10 cellular contexts compared by ENCODE assay signal in genomic region chr11:66266378-66267038, GRCh38. TPM values are rescaled to one million over a fixed set of nuclear protein-coding genes. Genes with fewer than 3 reads are reported as not detected.
A peak's percentile ranks its signal among the peaks of the same experiment; 100 is the strongest.
DNase-seq lines count a peak whose midpoint lies in the region; ATAC-seq, FAIRE-seq and TF ChIP-seq lines count a peak whose summit lies in the region.
"Had no signal": no experiment of that assay in that cellular context is flagged by ENCODE, and none has a peak within 500 bp of the region (broad histone marks: within the 10 kb centered on the region; RNA-seq: fewer than 3 reads in every experiment).

No MANE protein-coding gene starts in this region.

- H3K4me3 ChIP-seq in WI38 (ENCODE audit: low read depth, low read length), result peak overlapping the region; percentile 98
- H3K4me3 ChIP-seq in fibroblast of villous mesenchyme (ENCODE audit: low read depth, low read length), result peak overlapping the region; percentile 99
- H3K4me3 ChIP-seq in skeletal muscle tissue (ENCODE audit: low read length in 3 of 3), result peak overlapping the region; percentile 73 to 86 (median 85)

- peak overlapping the region; percentile 70 to 77 (median 75) for H3K9ac ChIP-seq in skeletal muscle tissue (ENCODE audit: low read depth in 1 of 3, low read length in 3 of 3)

- TF ChIP-seq POLR2A in H54 (IDR thresholded peaks at IDR 0.05; ENCODE audit: low read depth, low read length), result 0 out of 2 replicates have a peak, but pooled peaks have one; percentile 14

- no peak for DNase-seq in H54 (ENCODE audit: insufficient read length, low spot score)
- no peak for DNase-seq in fibroblast of villous mesenchyme (ENCODE audit: low read depth)
- no peak for DNase-seq in anterior cingulate cortex (lab: John Stamatoyannopoulos, UW)
- DNase-seq in stimulated activated CD4-positive, alpha-beta T cell treated with anti-CD3 and anti-CD28 coated beads, Interleukin-4, amount 100 ng/mL, for 4 hours, result no peak
- DNase-seq: NCI-H2171 treated with DMSO at 0.1 percent for 48 hours had no signal

- no peaks in the 10 kb centered on the region for H3K27me3 ChIP-seq in skeletal muscle tissue (ENCODE audit: control insufficient read depth in 3 of 3, insufficient read depth in 3 of 3, low read length in 3 of 3)

- peaks cover 21 to 39% (median 30%) of the 10 kb centered on the region in 3 donors for H3K4me1 ChIP-seq in skeletal muscle tissue (ENCODE audit: control insufficient read depth in 3 of 3, insufficient read depth in 3 of 3, low read length in 3 of 3)

- no peak for TF ChIP-seq CTCF in WI38 (IDR thresholded peaks at IDR 0.05; ENCODE audit: low read depth, low read length)
- TF ChIP-seq CTCF in fibroblast of villous mesenchyme (IDR thresholded peaks at IDR 0.05; ENCODE audit: insufficient read depth, low read depth, low read length), result no peak

- no peak for ATAC-seq in GM21619 (IDR thresholded peaks at IDR 0.05; ENCODE audit: unreplicated experiment)
- no peak for ATAC-seq in GM21737 (IDR thresholded peaks at IDR 0.05; ENCODE audit: unreplicated experiment)

- H3K9me3 ChIP-seq in skeletal muscle tissue (ENCODE audit: control insufficient read depth in 3 of 3, low read length in 3 of 3), result no peaks in the 10 kb centered on the region

- no peak for FAIRE-seq in H54 (lab: Jason Lieb, UNC)

- peaks cover 24 to 36% (median 31%) of the 10 kb centered on the region in 3 donors for H3K36me3 ChIP-seq in skeletal muscle tissue (ENCODE audit: control insufficient read depth in 3 of 3, insufficient read depth in 3 of 3, low read length in 3 of 3)

- H3K27ac ChIP-seq in skeletal muscle tissue (ENCODE audit: low read depth, low read length), result peak overlapping the region; percentile 65

RNA-seq across cellular contexts. Expression of gene RAB1B, which starts 1.9 kb away (rescaled TPM):
- 88.9 and 89.5 TPM in 2 replicates for total RNA-seq in fibroblast of villous mesenchyme
- total RNA-seq in skeletal muscle tissue, result 33.9 TPM

RNA-seq across cellular contexts. Expression of gene KLC2, which starts 9.0 kb away (rescaled TPM):
- 18.7 and 24.6 TPM in 2 replicates for total RNA-seq in fibroblast of villous mesenchyme
- 9.9 TPM for total RNA-seq in skeletal muscle tissue

RNA-seq across cellular contexts. Expression of gene CNIH2, which starts 11.5 kb away (rescaled TPM):
- total RNA-seq in fibroblast of villous mesenchyme (0.43 and 0.64 TPM in 2 replicates), skeletal muscle tissue (not detected)
- total RNA-seq: glomerular endothelial cell had no signal

RNA-seq across cellular contexts. Expression of gene YIF1A, which starts 22.4 kb away (rescaled TPM):
- total RNA-seq in fibroblast of villous mesenchyme (187 and 189 TPM in 2 replicates), skeletal muscle tissue (57.4 TPM)

RNA-seq across cellular contexts. Expression of gene TMEM151A, which starts 25.2 kb away (rescaled TPM):
- total RNA-seq in fibroblast of villous mesenchyme (under 0.01 TPM in 1 of 2 replicates, not detected in the other), skeletal muscle tissue (not detected)
